Comparison of ENCODE assay signal across 8 cellular contexts in genomic region chr11:119095066-119095880, GRCh38. TPM values are rescaled to one million over a fixed set of nuclear protein-coding genes. Genes with fewer than 3 reads are reported as not detected.
DNase-seq lines count a peak whose midpoint lies in the region; ATAC-seq and TF ChIP-seq lines count a peak whose summit lies in the region.

No MANE protein-coding gene starts in this region.

- no peaks in the 10 kb centered on the region for H3K9me3 Mint-ChIP-seq in IgD-negative memory B cell

- peak overlapping the region; percentile 79 for H3K27ac ChIP-seq in OCI-LY7 (ENCODE audit: low read depth, low read length, poor library complexity, severe bottlenecking)

- no peaks in the 10 kb centered on the region for H3K9me3 ChIP-seq in OCI-LY7 (ENCODE audit: low read length)

- H4K20me1 ChIP-seq in OCI-LY7 (ENCODE audit: insufficient read depth, low read length) = peaks cover 23% of the 10 kb centered on the region

- peak overlapping the region; percentile 79 for H3K4me2 ChIP-seq in OCI-LY7 (ENCODE audit: low read length)

- H3K4me3 ChIP-seq in OCI-LY7 (ENCODE audit: low read depth, low read length, poor library complexity, severe bottlenecking) (peak overlapping the region; percentile 81), epithelial cell of esophagus (ENCODE audit: low read length) (peak overlapping the region; percentile 76)

- H3K4me1 ChIP-seq in OCI-LY7 (ENCODE audit: insufficient read depth, low read length, poor library complexity, severe bottlenecking) = peaks cover 67% of the 10 kb centered on the region

- BruUV-seq in OCI-LY7 (replicated peaks; lab: Mats Ljungman, UMichigan) = TSS peak; percentile 74

- intact Hi-C loops in OCI-LY7 (cut with micrococcal nuclease; ENCODE audit: unreplicated experiment) = loop anchor here (1.0 to 5.0 kb wide), 6 partner anchors 28 to 303 kb away; partner anchors contain the start of genes DDX6, HYOU1, RPS25 and TRAPPC4

- peaks cover 28 to 33% (median 29%) of the 10 kb centered on the region in 3 donors for H3K4me1 Mint-ChIP-seq in IgD-negative memory B cell

- peaks cover 2% of the 10 kb centered on the region for H3K27me3 Mint-ChIP-seq in IgD-negative memory B cell

- no peaks in the 10 kb centered on the region for H3K36me3 Mint-ChIP-seq in IgD-negative memory B cell

- CTCF ChIA-PET in OCI-LY7 (lab: Charles Lee; ENCODE audit: unreplicated experiment) = no interaction called here

- peak; percentile 99 for DNase-seq in DMS153 (lab: John Stamatoyannopoulos, UW)
- peak; percentile 99 for DNase-seq in OCI-LY7 (ENCODE audit: low spot score)
- peak; percentile 99 for DNase-seq in activated T-cell treated with anti-CD3 and anti-CD28 coated beads for 4 hours
- DNase-seq in epithelial cell of esophagus (ENCODE audit: low read depth) = peak; percentile 100
- peak; percentile 98 for DNase-seq in middle frontal gyrus (ENCODE audit: extremely low spot score, low spot score)
- DNase-seq in stimulated activated CD8-positive, alpha-beta memory T cell treated with anti-CD3 and anti-CD28 coated beads, Interleukin-2, amount 100 ng/mL, for 1 hour (ENCODE audit: low read depth in 2 of 2) = peak; percentile 97 to 99

- POLR2A ChIA-PET in OCI-LY7 (lab: Charles Lee) = interaction anchor here (0.6 to 5.4 kb wide), 10 partner anchors 10 to 243 kb away, joined by 3 to 41 read pairs (median 4); partner anchors contain the start of genes C2CD2L, HMBS and VPS11

- H2AFZ ChIP-seq in OCI-LY7 (ENCODE audit: low read length) = no peak overlapping the region

- H3K36me3 ChIP-seq in OCI-LY7 (ENCODE audit: insufficient read depth, low read length) = peaks cover 77% of the 10 kb centered on the region

- H3K9me2 ChIP-seq in OCI-LY7 (ENCODE audit: insufficient read depth, low read length) = no peaks in the 10 kb centered on the region

- H3K79me2 ChIP-seq in OCI-LY7 (ENCODE audit: insufficient read depth, low read depth, low read length) = peaks cover 45% of the 10 kb centered on the region

- peak overlapping the region; percentile 88 to 97 (median 96) for H3K27ac Mint-ChIP-seq in IgD-negative memory B cell

- peak; percentile 80 for ATAC-seq in GM21576 (IDR thresholded peaks at IDR 0.05; ENCODE audit: unreplicated experiment)

- TF ChIP-seq CTCF in OCI-LY7 (conservative IDR thresholded peaks at IDR 0.05; ENCODE audit: low read length) (0 out of 2 replicates have a peak, but pooled peaks have one; percentile 22), epithelial cell of esophagus (IDR thresholded peaks at IDR 0.05; ENCODE audit: insufficient read depth, low read depth, low read length, missing control alignments) (no peak)

- H3K4me3 Mint-ChIP-seq in IgD-negative memory B cell = peak overlapping the region; percentile 81 to 97 (median 95)

RNA-seq across cellular contexts. Expression of gene DPAGT1, which starts 6.4 kb away (rescaled TPM):
- 34.7 TPM for polyA plus RNA-seq in IgD-negative memory B cell
- total RNA-seq in OCI-LY7 (2014; rRNA removed; shearing (Covaris generic)) = 31.7 and 35.8 TPM in 2 replicates
- total RNA-seq in OCI-LY7 (2022) = 72.4 and 83.4 TPM in 2 replicates

RNA-seq across cellular contexts. Expression of gene HMBS, which starts 10.6 kb away (rescaled TPM):
- polyA plus RNA-seq in IgD-negative memory B cell = 24.8 TPM
- 12.1 and 12.2 TPM in 2 replicates for total RNA-seq in OCI-LY7 (2014; rRNA removed; shearing (Covaris generic))
- 49.6 and 50.0 TPM in 2 replicates for total RNA-seq in OCI-LY7 (2022)

RNA-seq across cellular contexts. Expression of gene C2CD2L, which starts 11.9 kb away (rescaled TPM):
- polyA plus RNA-seq in IgD-negative memory B cell = 5.6 TPM
- 6.5 and 10.6 TPM in 2 replicates for total RNA-seq in OCI-LY7 (2014; rRNA removed; shearing (Covaris generic))
- 19.0 and 19.9 TPM in 2 replicates for total RNA-seq in OCI-LY7 (2022)

RNA-seq across cellular contexts. Expression of gene HINFP, which starts 26.1 kb away (rescaled TPM):
- 12.9 TPM for polyA plus RNA-seq in IgD-negative memory B cell
- total RNA-seq in OCI-LY7 (2014; rRNA removed; shearing (Covaris generic)) = 18.2 and 27.7 TPM in 2 replicates
- 29.6 and 30.8 TPM in 2 replicates for total RNA-seq in OCI-LY7 (2022)

RNA-seq across cellular contexts. Expression of gene VPS11, which starts 27.7 kb away (rescaled TPM):
- 52.6 TPM for polyA plus RNA-seq in IgD-negative memory B cell
- total RNA-seq in OCI-LY7 (2014; rRNA removed; shearing (Covaris generic)) = 32.2 and 46.1 TPM in 2 replicates
- total RNA-seq in OCI-LY7 (2022) = 23.3 and 25.7 TPM in 2 replicates

Comparison
In these comparisons a context has a peak if more than half of its experiments do, and no peak if none do; other contexts are left out.
1. Peak in every context shown above with its lines: DNase-seq, ATAC-seq, H3K4me3 ChIP-seq and H3K27ac ChIP-seq.